ENCODE assay signal across 35 cellular contexts in genomic region chr3:159007331-159007730, GRCh38.
"Had no signal": no experiment of that assay in that cellular context is flagged by ENCODE, and none has a peak within 500 bp of the region (broad histone marks: within the 10 kb centered on the region; RNA-seq: fewer than 3 reads in every experiment).

No MANE protein-coding gene starts in this region.

- H3K4me3 ChIP-seq: adrenal gland, body of pancreas, breast epithelium had no signal

- H3K27me3 Mint-ChIP-seq: activated B cell treated with CpG ODN at 0.5 μM for 24 hours; activated CD4-positive, alpha-beta memory T cell treated with anti-CD3 and anti-CD28 coated beads for 36 hours; activated CD4-positive, alpha-beta T cell treated with anti-CD3 and anti-CD28 coated beads, Interleukin-2, amount 10 ng/mL, durations not matched to agents 24 days and 14 days; activated CD8-positive, alpha-beta T cell treated with anti-CD3 and anti-CD28 coated beads for 36 hours had no signal

- H3K9me3 ChIP-seq: adrenal gland, body of pancreas, breast epithelium had no signal

- H3K36me3 Mint-ChIP-seq: activated CD4-positive, alpha-beta memory T cell treated with anti-CD3 and anti-CD28 coated beads for 36 hours; activated naive CD4-positive, alpha-beta T cell treated with anti-CD3 and anti-CD28 coated beads, Interleukin-2, amount 50 U/mL, for 72 hours; activated naive CD8-positive, alpha-beta T cell treated with anti-CD3 and anti-CD28 coated beads for 36 hours had no signal

- H3K9me3 Mint-ChIP-seq: activated B cell treated with CpG ODN at 0.5 μM for 24 hours; activated CD4-positive, alpha-beta memory T cell treated with anti-CD3 and anti-CD28 coated beads for 36 hours; activated CD4-positive, alpha-beta T cell treated with anti-CD3 and anti-CD28 coated beads, Interleukin-2, amount 10 ng/mL, durations not matched to agents 24 days and 14 days; activated naive CD4-positive, alpha-beta T cell treated with anti-CD3 and anti-CD28 coated beads for 36 hours; activated T-cell treated with anti-CD3 and anti-CD28 coated beads, Interleukin-2, amount 50 U/mL, for 4 hours; activated T-helper 1 cell treated with anti-CD3 and anti-CD28 coated beads, Interleukin-12 subunit alpha, Interleukin-12 subunit beta, Interleukin-2, Interleukin-4 antibody, amounts not matched to agents 30 ng/mL and 10 ng/mL and 1 ng/mL, durations not matched to agents 14 hours and 24 hours and 36 hours; T-helper 1 cell treated with Interleukin-12 subunit alpha and Interleukin-12 subunit beta and Interleukin-4 antibody, amounts not matched to agents 30 μg/mL and 1 μg/mL, for 36 hours; T-helper 2 cell treated with Interferon-gamma antibody and Interleukin-4, amounts not matched to agents 5 μg/mL and 100 μg/mL, for 36 hours had no signal

- H3K36me3 ChIP-seq: adrenal gland, brain microvascular endothelial cell, breast epithelium had no signal

- H3K27ac Mint-ChIP-seq: activated B cell treated with CpG ODN at 0.5 μM for 24 hours; activated CD4-positive, alpha-beta memory T cell treated with anti-CD3 and anti-CD28 coated beads for 36 hours; activated CD4-positive, alpha-beta T cell treated with anti-CD3 and anti-CD28 coated beads, Interleukin-2, amount 10 ng/mL, durations not matched to agents 24 days and 14 days; activated CD8-positive, alpha-beta T cell treated with anti-CD3 and anti-CD28 coated beads for 36 hours; activated naive CD4-positive, alpha-beta T cell treated with anti-CD3 and anti-CD28 coated beads for 36 hours; activated naive CD4-positive, alpha-beta T cell treated with anti-CD3 and anti-CD28 coated beads, Interleukin-2, amount 50 U/mL, for 72 hours; activated naive CD8-positive, alpha-beta T cell treated with anti-CD3 and anti-CD28 coated beads for 36 hours; activated T-cell treated with anti-CD3 and anti-CD28 coated beads, Interleukin-2, amount 50 U/mL, for 72 hours; activated T-helper 1 cell treated with anti-CD3 and anti-CD28 coated beads, Interleukin-12 subunit alpha, Interleukin-12 subunit beta, Interleukin-2, Interleukin-4 antibody, amounts not matched to agents 30 ng/mL and 10 ng/mL and 1 ng/mL, durations not matched to agents 14 hours and 24 hours and 36 hours; activated T-helper 17 cell treated with anti-CD3 and anti-CD28 coated beads, Interleukin-2, amount 50 U/mL, for 72 hours; T-helper 1 cell treated with Interleukin-12 subunit alpha and Interleukin-12 subunit beta and Interleukin-4 antibody, amounts not matched to agents 30 μg/mL and 1 μg/mL, for 36 hours; T-helper 2 cell treated with Interferon-gamma antibody and Interleukin-4, amounts not matched to agents 5 μg/mL and 100 μg/mL, for 36 hours had no signal

- H3K4me3 Mint-ChIP-seq: activated B cell treated with CpG ODN at 0.5 μM for 24 hours; activated CD4-positive, alpha-beta memory T cell treated with anti-CD3 and anti-CD28 coated beads for 36 hours; activated CD4-positive, alpha-beta T cell treated with anti-CD3 and anti-CD28 coated beads, Interleukin-2, amount 10 ng/mL, durations not matched to agents 24 days and 14 days; activated CD8-positive, alpha-beta T cell treated with anti-CD3 and anti-CD28 coated beads for 36 hours; activated naive CD4-positive, alpha-beta T cell treated with anti-CD3 and anti-CD28 coated beads for 36 hours; activated naive CD8-positive, alpha-beta T cell treated with anti-CD3 and anti-CD28 coated beads for 36 hours; activated T-cell treated with anti-CD3 and anti-CD28 coated beads, Interleukin-2, amount 50 U/mL, for 4 hours; activated T-cell treated with anti-CD3 and anti-CD28 coated beads, Interleukin-2, amount 50 U/mL, for 72 hours; activated T-helper 1 cell treated with anti-CD3 and anti-CD28 coated beads, Interleukin-12 subunit alpha, Interleukin-12 subunit beta, Interleukin-2, Interleukin-4 antibody, amounts not matched to agents 30 ng/mL and 10 ng/mL and 1 ng/mL, durations not matched to agents 14 hours and 24 hours and 36 hours; activated T-helper 17 cell treated with anti-CD3 and anti-CD28 coated beads, Interleukin-2, amount 50 U/mL, for 72 hours; T-helper 1 cell treated with Interleukin-12 subunit alpha and Interleukin-12 subunit beta and Interleukin-4 antibody, amounts not matched to agents 30 μg/mL and 1 μg/mL, for 36 hours; T-helper 2 cell treated with Interferon-gamma antibody and Interleukin-4, amounts not matched to agents 5 μg/mL and 100 μg/mL, for 36 hours had no signal

- H3K27ac ChIP-seq: adrenal gland, body of pancreas, brain microvascular endothelial cell, breast epithelium, VCaP had no signal

- H3K4me1 ChIP-seq: adrenal gland, body of pancreas, breast epithelium had no signal

- DNase-seq: activated B cell treated with CpG ODN at 0.5 μM for 24 hours; activated CD4-positive, alpha-beta memory T cell treated with anti-CD3 and anti-CD28 coated beads for 36 hours; activated CD4-positive, alpha-beta T cell treated with anti-CD3 and anti-CD28 coated beads for 4 hours; activated CD4-positive, alpha-beta T cell treated with anti-CD3 and anti-CD28 coated beads, Interleukin-2, amount 10 ng/mL, durations not matched to agents 24 days and 14 days; activated CD4-positive, alpha-beta T cell treated with anti-CD3 and anti-CD28 coated beads, Interleukin-2, amount 50 U/mL, for 1 hour; activated CD4-positive, alpha-beta T cell treated with anti-CD3 and anti-CD28 coated beads, Interleukin-2, amount 50 U/mL, for 4 hours; activated CD4-positive, CD25-positive, alpha-beta regulatory T cell treated with anti-CD3 and anti-CD28 coated beads, Interleukin-2, amount 50 U/mL, for 72 hours; activated CD8-positive, alpha-beta memory T cell treated with anti-CD3 and anti-CD28 coated beads, Interleukin-2, amount 50 U/mL, for 4 hours; activated CD8-positive, alpha-beta T cell treated with anti-CD3 and anti-CD28 coated beads for 36 hours; activated effector memory CD4-positive, alpha-beta T cell treated with anti-CD3 and anti-CD28 coated beads, Interleukin-2, amount 50 U/mL, for 16 hours; activated gamma-delta T cell treated with Interleukin-2 at 50 U/mL for 16 hours; activated naive CD4-positive, alpha-beta T cell; activated naive CD4-positive, alpha-beta T cell treated with anti-CD3 and anti-CD28 coated beads for 36 hours; activated naive CD4-positive, alpha-beta T cell treated with anti-CD3 and anti-CD28 coated beads, Interleukin-2, amount 50 U/mL, for 16 hours; activated naive CD8-positive, alpha-beta T cell treated with anti-CD3 and anti-CD28 coated beads for 36 hours; activated T-cell treated with anti-CD3 and anti-CD28 coated beads for 4 hours; activated T-cell treated with anti-CD3 and anti-CD28 coated beads, Interleukin-2, amount 50 U/mL, for 1 hour; activated T-cell treated with anti-CD3 and anti-CD28 coated beads, Interleukin-2, amount 50 U/mL, for 4 hours; activated T-cell treated with anti-CD3 and anti-CD28 coated beads, Interleukin-2, amount 50 U/mL, for 72 hours; adrenal gland; amniotic stem cell; aorta; body of pancreas; brain microvascular endothelial cell; central memory CD4-positive, alpha-beta T cell; T-helper 1 cell; T-helper 2 cell; T-helper 9 cell had no signal

- H3K4me1 Mint-ChIP-seq: activated B cell treated with CpG ODN at 0.5 μM for 24 hours; activated CD4-positive, alpha-beta T cell treated with anti-CD3 and anti-CD28 coated beads, Interleukin-2, amount 10 ng/mL, durations not matched to agents 24 days and 14 days; activated naive CD8-positive, alpha-beta T cell treated with anti-CD3 and anti-CD28 coated beads for 36 hours; activated T-helper 17 cell treated with anti-CD3 and anti-CD28 coated beads, Interleukin-2, amount 50 U/mL, for 72 hours had no signal

- H3K27me3 ChIP-seq: adrenal gland, body of pancreas, brain microvascular endothelial cell, breast epithelium had no signal
